Comparison of ENCODE assay signal across 20 cellular contexts in the genomic region with DNA sequence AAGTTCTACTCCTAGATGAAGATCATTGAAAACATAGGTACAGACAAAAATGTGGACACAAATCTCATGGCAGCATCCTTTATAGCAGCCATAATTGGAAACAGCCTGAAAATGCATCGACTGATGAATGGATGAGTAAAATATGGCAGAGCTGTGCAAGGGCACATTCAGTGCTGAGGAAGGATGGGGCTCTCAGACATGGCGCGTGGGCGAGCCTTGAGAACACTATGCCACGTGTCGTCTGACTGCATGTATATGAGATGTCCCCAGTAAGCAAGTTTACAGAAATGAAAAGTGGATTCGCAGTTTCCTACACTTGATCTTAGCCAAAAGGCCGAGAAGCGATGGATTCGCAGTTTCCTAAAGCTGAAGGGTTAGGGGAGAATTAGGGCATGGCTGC.
"Had no signal": no experiment of that assay in that cellular context is flagged by ENCODE, and none has a peak within 500 bp of the region (broad histone marks: within the 10 kb centered on the region; RNA-seq: fewer than 3 reads in every experiment).

No MANE protein-coding gene starts in this region.

- H3K9me3 ChIP-seq: suprapubic skin had no signal

- H3K4me3 ChIP-seq: lung, suprapubic skin had no signal

- H3K4me1 ChIP-seq: suprapubic skin had no signal

- DNase-seq: activated CD4-positive, alpha-beta T cell treated with anti-CD3 and anti-CD28 coated beads, Interleukin-2, amount 10 ng/mL, durations not matched to agents 24 days and 14 days; activated CD4-positive, CD25-positive, alpha-beta regulatory T cell; activated CD8-positive, alpha-beta T cell treated with anti-CD3 and anti-CD28 coated beads for 36 hours; activated naive CD4-positive, alpha-beta T cell treated with Interleukin-2 at 50 U/mL for 16 hours; activated naive CD8-positive, alpha-beta T cell treated with anti-CD3 and anti-CD28 coated beads, Interleukin-2, amount 10 ng/mL, durations not matched to agents 7 days and 5 days; activated T-cell treated with anti-CD3 and anti-CD28 coated beads, Interleukin-2, amount 50 U/mL, for 1 hour; caudate nucleus; hippocampal formation; islet precursor cell; midbrain; nephron progenitor cell; nucleus accumbens; stimulated activated CD4-positive, alpha-beta T cell treated with anti-CD3 and anti-CD28 coated beads, Interleukin-2, amount 100 ng/mL, for 24 hours; stimulated activated naive CD4-positive, alpha-beta T cell treated with Interleukin-2 at 50 U/mL for 16 hours; T-cell had no signal

- H3K27me3 ChIP-seq: suprapubic skin had no signal

- ATAC-seq: activated CD8-positive, alpha-beta T cell treated with anti-CD3 and anti-CD28 coated beads for 36 hours; esophagus mucosa; left lobe of liver; SK-N-SH treated with all-trans-retinoic acid at 6 μM for 48 hours; T-cell had no signal

- H3K27ac ChIP-seq: suprapubic skin had no signal
